8 cellular contexts compared by ENCODE assay signal in the genomic region with DNA sequence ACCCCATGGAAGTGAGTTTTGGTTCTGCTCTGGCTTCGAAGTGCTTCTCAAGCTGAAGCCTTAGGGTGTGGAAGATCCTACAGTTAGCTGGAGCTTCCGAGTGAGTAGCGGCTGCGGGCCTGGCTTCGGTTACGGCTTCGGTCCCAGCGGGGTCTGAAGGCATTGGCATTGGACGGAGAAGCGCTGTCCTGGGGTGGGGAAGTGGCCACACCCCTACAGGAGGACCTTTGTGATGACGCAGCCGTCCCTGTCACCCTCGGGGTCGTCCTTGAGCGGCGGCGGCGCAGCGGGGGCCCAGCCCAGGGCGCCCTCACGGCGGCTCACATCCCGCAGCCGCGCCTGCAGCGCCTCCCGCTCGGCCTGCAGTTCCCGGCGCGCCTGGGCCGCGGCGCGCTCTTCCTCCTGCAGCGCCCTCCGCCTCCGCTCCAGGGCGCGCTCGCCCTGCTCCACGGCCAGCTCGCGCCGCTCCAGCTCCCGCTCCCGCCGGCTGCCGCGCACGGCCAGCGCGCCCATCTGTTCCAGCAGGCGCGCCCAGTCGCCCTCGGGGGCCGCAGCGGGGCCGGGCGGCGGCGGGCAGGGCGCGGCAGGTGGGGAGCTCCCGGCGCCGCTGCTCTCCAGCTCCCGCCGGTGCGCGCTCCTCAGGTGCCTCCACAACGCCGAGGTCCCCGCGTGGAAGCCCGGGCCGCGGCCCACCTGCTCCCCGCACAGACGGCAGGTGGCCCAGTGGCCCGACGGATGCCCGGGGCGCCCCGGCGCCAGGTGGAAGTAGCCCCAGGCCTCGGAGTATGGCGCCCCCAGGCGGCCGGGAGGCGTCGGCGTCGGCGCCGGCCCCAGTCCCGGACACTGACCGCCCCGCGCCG.
DNase-seq lines count a peak whose midpoint lies in the region; FAIRE-seq and TF ChIP-seq lines count a peak whose summit lies in the region.

No MANE protein-coding gene starts in this region.

- no peak overlapping the region for H3K27ac ChIP-seq in mucosa of rectum (ENCODE audit: low read depth in 2 of 2, low read length in 2 of 2)

- FAIRE-seq in urothelium cell line (lab: Jason Lieb, UNC), result no peak

- no peaks in the 10 kb centered on the region for H3K36me3 ChIP-seq in HAP-1 (replicated peaks)
- peaks cover 0 to 2% of the 10 kb centered on the region in 2 donors for H3K36me3 ChIP-seq in mucosa of rectum (ENCODE audit: control insufficient read depth in 2 of 2, insufficient read depth in 2 of 2, low read length in 2 of 2)

- TF ChIP-seq POLR2A in erythroblast (IDR thresholded peaks at IDR 0.05; ENCODE audit: low read length), result peak; percentile 33

- no peaks in the 10 kb centered on the region for H3K9me3 ChIP-seq in HAP-1
- H3K9me3 ChIP-seq in mucosa of rectum (ENCODE audit: control insufficient read depth in 2 of 2, low read length in 2 of 2), result no peaks in the 10 kb centered on the region

- in situ Hi-C loops in HAP-1 (cut with MboI; ENCODE audit: low sequenced_read_pairs), result no loop called here

- H3K9ac ChIP-seq in mucosa of rectum (ENCODE audit: low read depth in 1 of 2, low read length in 2 of 2), result peak overlapping the region in 1 of 2 donors; percentile 45

- H3K4me1 ChIP-seq in HAP-1, result peaks cover 4% of the 10 kb centered on the region
- H3K4me1 ChIP-seq in mucosa of rectum (ENCODE audit: control insufficient read depth in 2 of 2, insufficient read depth in 2 of 2, low read length in 2 of 2), result no peaks in the 10 kb centered on the region

- H3K4me3 ChIP-seq in HAP-1 (peak overlapping the region; percentile 24), mucosa of rectum (ENCODE audit: low read length in 2 of 2) (peak overlapping the region; percentile 52 to 61)

- no peaks in the 10 kb centered on the region for H3K27me3 ChIP-seq in HAP-1 (ENCODE audit: low read depth)
- no peaks in the 10 kb centered on the region for H3K27me3 ChIP-seq in mucosa of rectum (ENCODE audit: control insufficient read depth in 2 of 2, insufficient read depth in 2 of 2, low read length in 2 of 2)

- DNase-seq in GM04504 (ENCODE audit: low read depth) (peak; percentile 32), HAP-1 (ENCODE audit: low spot score in 2 of 2) (peak; percentile 54 to 82), NCI-H345 (lab: John Stamatoyannopoulos, UW) (peak; percentile 71), activated T-cell treated with anti-CD3 and anti-CD28 coated beads for 48 hours (ENCODE audit: low read depth) (peak; percentile 61), erythroblast (lab: John Stamatoyannopoulos, UW) (peak; percentile 82 to 86), urothelium cell line (ENCODE audit: low spot score) (no peak)
- peak in 5 of 6 experiments; percentile 6 to 38 (median 30) for DNase-seq in stimulated activated naive CD4-positive, alpha-beta T cell (lab: John Stamatoyannopoulos, UW)
